Comparison of ENCODE assay signal across 1 cellular context in genomic region chr2:174210861-174211260, GRCh38.
TF ChIP-seq lines count a peak whose summit lies in the region.

No MANE protein-coding gene starts in this region.

TF ChIP-seq in SK-N-SH, 30 proteins besides CTCF, POLR2A, EP300 and RAD21 (continued from another document):
- TF ChIP-seq FOXM1 (IDR thresholded peaks at IDR 0.05; ENCODE audit: low read depth), result no peak
- no peak for TF ChIP-seq TAF1 (IDR thresholded peaks at IDR 0.05; ENCODE audit: borderline replicate concordance, low read depth, low read length)
- TF ChIP-seq TCF12 (IDR thresholded peaks at IDR 0.05), result no peak
- TF ChIP-seq FOXJ3 (CRISPR knock-in tag; IDR thresholded peaks at IDR 0.05), result no peak
- no peak for TF ChIP-seq POLR2AphosphoS5 (IDR thresholded peaks at IDR 0.05; ENCODE audit: low read depth, low read length)
- no peak for TF ChIP-seq MXI1 (IDR thresholded peaks at IDR 0.05; ENCODE audit: low read depth, low read length)
- no peak for TF ChIP-seq ELF1 (IDR thresholded peaks at IDR 0.05)
TF ChIP-seq in SK-N-SH: peak in this region for 0.
